25 cellular contexts compared by ENCODE assay signal in genomic region chr6:83958250-83958685, GRCh38.
DNase-seq lines count a peak whose midpoint lies in the region; ATAC-seq lines count a peak whose summit lies in the region.
"Had no signal": no experiment of that assay in that cellular context is flagged by ENCODE, and none has a peak within 500 bp of the region (broad histone marks: within the 10 kb centered on the region; RNA-seq: fewer than 3 reads in every experiment).

No MANE protein-coding gene starts in this region.

- H3K27me3 ChIP-seq in naive thymus-derived CD4-positive, alpha-beta T cell (ENCODE audit: control insufficient read depth in 2 of 2, insufficient read depth in 2 of 2, low read length in 2 of 2): no peaks in the 10 kb centered on the region
- H3K27me3 ChIP-seq: gastroesophageal sphincter, pancreas, right atrium auricular region, tibial artery had no signal

- no peak overlapping the region for H3K27ac Mint-ChIP-seq in naive thymus-derived CD4-positive, alpha-beta T cell
- H3K27ac Mint-ChIP-seq: CD8-positive, alpha-beta T cell; natural killer cell had no signal

- DNase-seq in ELR (ENCODE audit: low read depth): peak; percentile 74
- DNase-seq in NCI-H226: peak; percentile 59
- DNase-seq in astrocyte of the hippocampus (ENCODE audit: low read depth, low spot score): peak; percentile 3
- DNase-seq in kidney glomerular epithelial cell (lab: John Stamatoyannopoulos, UW): peak; percentile 12
- DNase-seq in NK-92 treated with Interleukin-12 subunit alpha and Interleukin-12 subunit beta, amount 100 ng/mL, for 24 hours (lab: John Stamatoyannopoulos, UW): no peak
- DNase-seq in activated T-cell treated with anti-CD3 and anti-CD28 coated beads, Interleukin-2, amount 50 U/mL, for 48 hours: no peak
- no peak for DNase-seq in naive thymus-derived CD4-positive, alpha-beta T cell
- DNase-seq: activated CD4-positive, alpha-beta T cell treated with anti-CD3 and anti-CD28 coated beads for 48 hours; activated naive CD4-positive, alpha-beta T cell treated with anti-CD3 and anti-CD28 coated beads, Interleukin-2, amount 50 U/mL, for 16 hours; anterior cingulate cortex; CD8-positive, alpha-beta T cell; DMS53; effector CD8-positive, alpha-beta T cell; MM.1S; natural killer cell; NCI-H1436; NCI-H524; pancreas; SHP77; stimulated activated CD4-positive, alpha-beta T cell treated with anti-CD3 and anti-CD28 coated beads, Interleukin-4, amount 100 ng/mL, for 24 hours; stimulated activated naive CD8-positive, alpha-beta T cell treated with anti-CD3 and anti-CD28 coated beads, Interleukin-15, Interleukin-2, amounts not matched to agents 100 U/mL and 50 U/mL, for 24 hours; tibial artery had no signal

- CTCF ChIA-PET in naive thymus-derived CD4-positive, alpha-beta T cell (lab: Charles Lee): no interaction called here

- peaks cover 0 to 29% (median 12%) of the 10 kb centered on the region in 3 experiments for H3K36me3 ChIP-seq in naive thymus-derived CD4-positive, alpha-beta T cell (ENCODE audit: control insufficient read depth in 2 of 3, insufficient read depth in 3 of 3, low read length in 3 of 3)
- H3K36me3 ChIP-seq: pancreas had no signal

- H3K4me1 Mint-ChIP-seq in naive thymus-derived CD4-positive, alpha-beta T cell: peaks cover 0 to 2% (median 0%) of the 10 kb centered on the region in 7 donors
- H3K4me1 Mint-ChIP-seq: natural killer cell had no signal

- POLR2A ChIA-PET in naive thymus-derived CD4-positive, alpha-beta T cell (lab: Charles Lee): no interaction called here

- H3K27ac ChIP-seq in naive thymus-derived CD4-positive, alpha-beta T cell (ENCODE audit: low read depth, low read length): no peak overlapping the region
- H3K27ac ChIP-seq: gastroesophageal sphincter, pancreas, right atrium auricular region, tibial artery had no signal

- no peaks in the 10 kb centered on the region for H3K4me1 ChIP-seq in naive thymus-derived CD4-positive, alpha-beta T cell (ENCODE audit: control insufficient read depth in 2 of 2, insufficient read depth in 2 of 2, low read length in 2 of 2)
- H3K4me1 ChIP-seq: gastroesophageal sphincter, pancreas, right atrium auricular region, tibial artery had no signal

- no peaks in the 10 kb centered on the region for H3K27me3 Mint-ChIP-seq in naive thymus-derived CD4-positive, alpha-beta T cell

- intact Hi-C loops in naive thymus-derived CD4-positive, alpha-beta T cell (cut with micrococcal nuclease): no loop called here

- no peak for ATAC-seq in GM21515 (IDR thresholded peaks at IDR 0.05; ENCODE audit: unreplicated experiment)
- no peak for ATAC-seq in naive thymus-derived CD4-positive, alpha-beta T cell
- ATAC-seq: CD8-positive, alpha-beta T cell; gastroesophageal sphincter; natural killer cell; pancreas; stimulated activated naive CD8-positive, alpha-beta T cell treated with anti-CD3 and anti-CD28 coated beads, Interleukin-15, Interleukin-2, amounts not matched to agents 100 U/mL and 50 U/mL, for 24 hours had no signal

- H3K4me3 Mint-ChIP-seq in naive thymus-derived CD4-positive, alpha-beta T cell: no peak overlapping the region
- H3K4me3 Mint-ChIP-seq: CD8-positive, alpha-beta T cell; natural killer cell had no signal

- no peak overlapping the region for H3K4me3 ChIP-seq in naive thymus-derived CD4-positive, alpha-beta T cell (ENCODE audit: low read length)
- H3K4me3 ChIP-seq: gastroesophageal sphincter, pancreas, right atrium auricular region, tibial artery had no signal

- no peaks in the 10 kb centered on the region for H3K9me3 ChIP-seq in naive thymus-derived CD4-positive, alpha-beta T cell (ENCODE audit: control insufficient read depth in 2 of 3, low read length in 3 of 3)
- H3K9me3 ChIP-seq: gastroesophageal sphincter, pancreas, right atrium auricular region, tibial artery had no signal

- peaks cover 0 to 21% (median 4%) of the 10 kb centered on the region in 11 donors for H3K9me3 Mint-ChIP-seq in naive thymus-derived CD4-positive, alpha-beta T cell
- H3K9me3 Mint-ChIP-seq: natural killer cell had no signal

- H3K36me3 Mint-ChIP-seq in naive thymus-derived CD4-positive, alpha-beta T cell: peaks cover 33 to 85% (median 82%) of the 10 kb centered on the region in 5 donors

Comparison
In these comparisons a context has a peak if more than half of its experiments do, and no peak if none do; other contexts are left out.
1. DNase-seq: peak in ELR (single experiment), NCI-H226 (single experiment), astrocyte of the hippocampus (single experiment) and kidney glomerular epithelial cell (single experiment); none in NK-92 treated with Interleukin-12 subunit alpha and Interleukin-12 subunit beta, amount 100 ng/mL, for 24 hours (single experiment), activated T-cell treated with anti-CD3 and anti-CD28 coated beads, Interleukin-2, amount 50 U/mL, for 48 hours (0 of 2) and naive thymus-derived CD4-positive, alpha-beta T cell (0 of 9).